Comparison of ENCODE assay signal across 1 cellular context in the genomic region with DNA sequence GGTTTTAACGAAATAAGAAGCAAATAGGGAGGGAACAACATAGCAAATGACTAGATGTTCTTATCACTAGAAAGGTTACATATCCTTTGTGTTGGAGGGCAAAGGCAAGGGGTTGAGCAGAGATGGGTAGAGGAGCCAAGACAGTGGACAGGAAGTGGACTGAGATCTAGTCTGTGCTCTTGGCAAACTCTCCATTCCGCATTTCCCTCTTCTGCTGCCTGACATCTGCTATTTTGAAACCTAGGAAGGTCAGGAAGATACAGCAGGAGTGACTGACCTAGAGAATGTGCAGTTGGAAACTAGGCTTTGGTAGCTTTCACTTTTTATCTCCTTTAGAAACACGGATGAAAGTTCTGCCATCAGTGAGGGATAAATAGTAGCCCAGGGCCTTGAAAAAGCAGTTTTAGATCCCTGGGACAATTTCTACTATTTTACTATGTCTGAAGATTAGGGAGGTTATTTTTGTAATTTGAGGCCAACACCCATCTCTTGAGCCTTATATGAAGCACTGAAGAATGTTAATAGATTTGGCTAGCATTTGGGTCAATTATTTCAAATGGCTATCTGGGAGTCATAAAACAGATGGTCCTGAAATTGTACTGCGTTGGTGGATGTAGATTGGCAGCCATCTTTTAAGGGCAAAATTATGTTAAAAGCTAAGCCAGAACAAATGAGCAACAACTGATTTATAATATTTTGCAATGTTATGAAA.
TF ChIP-seq lines count a peak whose summit lies in the region.

No MANE protein-coding gene starts in this region.

TF ChIP-seq in IMR-90, 13 proteins besides CTCF, POLR2A, EP300 and RAD21 (continued from another document):
- TF ChIP-seq MAFK (IDR thresholded peaks at IDR 0.05; ENCODE audit: low read depth, low read length) (no peak), CEBPB (IDR thresholded peaks at IDR 0.05; ENCODE audit: low read depth, low read length) (no peak), MAZ (IDR thresholded peaks at IDR 0.05; ENCODE audit: borderline replicate concordance, low read depth, low read length) (no peak), RCOR1 (IDR thresholded peaks at IDR 0.05; ENCODE audit: insufficient replicate concordance, low read length) (no peak)
- TF ChIP-seq, protein P1, sequence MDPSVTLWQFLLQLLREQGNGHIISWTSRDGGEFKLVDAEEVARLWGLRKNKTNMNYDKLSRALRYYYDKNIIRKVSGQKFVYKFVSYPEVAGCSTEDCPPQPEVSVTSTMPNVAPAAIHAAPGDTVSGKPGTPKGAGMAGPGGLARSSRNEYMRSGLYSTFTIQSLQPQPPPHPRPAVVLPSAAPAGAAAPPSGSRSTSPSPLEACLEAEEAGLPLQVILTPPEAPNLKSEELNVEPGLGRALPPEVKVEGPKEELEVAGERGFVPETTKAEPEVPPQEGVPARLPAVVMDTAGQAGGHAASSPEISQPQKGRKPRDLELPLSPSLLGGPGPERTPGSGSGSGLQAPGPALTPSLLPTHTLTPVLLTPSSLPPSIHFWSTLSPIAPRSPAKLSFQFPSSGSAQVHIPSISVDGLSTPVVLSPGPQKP (IDR thresholded peaks at IDR 0.05; ENCODE audit: borderline replicate concordance, low read depth, low read length) = no peak
